24 cellular contexts compared by ENCODE assay signal in the genomic region with DNA sequence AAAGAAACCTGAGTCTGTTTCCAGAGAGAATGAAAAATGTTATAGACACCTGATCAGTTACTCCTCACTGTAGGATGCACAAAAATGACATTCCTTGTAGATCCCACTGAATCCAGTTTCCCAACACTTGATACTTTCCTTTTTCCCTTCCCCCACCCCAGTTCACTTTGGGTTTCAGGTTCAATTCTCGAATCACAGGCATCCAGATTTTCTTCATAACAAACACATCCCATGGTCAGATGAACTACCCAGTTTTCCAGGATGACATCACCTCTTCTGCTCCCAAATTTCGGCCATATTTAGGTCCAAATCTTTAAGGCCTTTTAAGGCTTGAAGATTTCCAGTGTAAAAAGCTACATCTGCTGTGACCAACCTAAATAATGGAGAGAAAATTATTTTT. TPM values are rescaled to one million over a fixed set of nuclear protein-coding genes. Genes with fewer than 3 reads are reported as not detected.
DNase-seq lines count a peak whose midpoint lies in the region; ATAC-seq and TF ChIP-seq lines count a peak whose summit lies in the region.
"Had no signal": no experiment of that assay in that cellular context is flagged by ENCODE, and none has a peak within 500 bp of the region (broad histone marks: within the 10 kb centered on the region; RNA-seq: fewer than 3 reads in every experiment).

No MANE protein-coding gene starts in this region.

- no peaks in the 10 kb centered on the region for H3K27me3 ChIP-seq in thyroid gland
- H3K27me3 ChIP-seq in heart left ventricle: no peaks in the 10 kb centered on the region
- H3K27me3 ChIP-seq: left lung, tibial artery had no signal

- H3K4me3 ChIP-seq in choroid plexus epithelial cell (ENCODE audit: low read depth, low read length): no peak overlapping the region
- H3K4me3 ChIP-seq in thyroid gland (replicated peaks in 1 of 3): no peak overlapping the region
- H3K4me3 ChIP-seq in heart left ventricle: no peak overlapping the region
- H3K4me3 ChIP-seq: left lung, skin epidermis, tibial artery had no signal

- H3K9me3 ChIP-seq in thyroid gland: no peaks in the 10 kb centered on the region
- H3K9me3 ChIP-seq in heart left ventricle: no peaks in the 10 kb centered on the region
- H3K9me3 ChIP-seq: left lung, tibial artery had no signal

- no peak for TF ChIP-seq POLR2A in thyroid gland (IDR thresholded peaks at IDR 0.05)
- TF ChIP-seq POLR2A in heart left ventricle (IDR thresholded peaks at IDR 0.05): no peak

- intact Hi-C loops in activated CD4-positive, alpha-beta T cell treated with anti-CD3 and anti-CD28 coated beads, Interleukin-2, amount 10 ng/mL, durations not matched to agents 24 days and 14 days (cut with micrococcal nuclease): no loop called here
- intact Hi-C loops in thyroid gland (cut with DNase I) (no loop called here), heart left ventricle (cut with DNase I) (no loop called here)

- no peaks in the 10 kb centered on the region for H3K9me3 Mint-ChIP-seq in activated CD4-positive, alpha-beta T cell treated with anti-CD3 and anti-CD28 coated beads, Interleukin-2, amount 10 ng/mL, durations not matched to agents 24 days and 14 days
- H3K9me3 Mint-ChIP-seq in HFFc6 (no peaks in the 10 kb centered on the region), progenitor cell of endocrine pancreas (ENCODE audit: low read depth) (no peaks in the 10 kb centered on the region)
- H3K9me3 Mint-ChIP-seq: endodermal cell; stimulated activated naive CD8-positive, alpha-beta T cell treated with anti-CD3 and anti-CD28 coated beads, Interleukin-15, amount 100 ng/mL, for 72 hours had no signal

- peak overlapping the region; percentile 35 for H3K27ac Mint-ChIP-seq in activated CD4-positive, alpha-beta T cell treated with anti-CD3 and anti-CD28 coated beads, Interleukin-2, amount 10 ng/mL, durations not matched to agents 24 days and 14 days
- H3K27ac Mint-ChIP-seq in HFFc6 (peak overlapping the region; percentile 29), progenitor cell of endocrine pancreas (peak overlapping the region; percentile 49)

- WGBS in thyroid gland, 2 donors: 91 to 96% methylated on average over 2 of the region's 2 CpGs
- 80 to 86% (median 83%) methylated on average over 2 of the region's 2 CpGs for WGBS in heart left ventricle, 4 donors

- peaks cover 7% of the 10 kb centered on the region for H3K4me1 Mint-ChIP-seq in activated CD4-positive, alpha-beta T cell treated with anti-CD3 and anti-CD28 coated beads, Interleukin-2, amount 10 ng/mL, durations not matched to agents 24 days and 14 days
- H3K4me1 Mint-ChIP-seq in HFFc6 (ENCODE audit: low read depth) (peaks cover 2% of the 10 kb centered on the region), progenitor cell of endocrine pancreas (ENCODE audit: low read depth) (peaks cover 6% of the 10 kb centered on the region)

- H3K27ac ChIP-seq in thyroid gland (no peak overlapping the region), heart left ventricle (no peak overlapping the region)
- H3K27ac ChIP-seq: left lung, skin epidermis, tibial artery had no signal

- H3K36me3 ChIP-seq in thyroid gland: peaks cover 0 to 3% of the 10 kb centered on the region in 2 donors
- peaks cover 0 to 99% (median 92%) of the 10 kb centered on the region in 9 donors for H3K36me3 ChIP-seq in heart left ventricle

- TF ChIP-seq CTCF in HFFc6 (IDR thresholded peaks at IDR 0.05) (no peak), choroid plexus epithelial cell (conservative IDR thresholded peaks at IDR 0.05; ENCODE audit: low read depth, low read length) (no peak), progenitor cell of endocrine pancreas (IDR thresholded peaks at IDR 0.05; ENCODE audit: unreplicated experiment) (no peak), thyroid gland (IDR thresholded peaks at IDR 0.05) (no peak), heart left ventricle (IDR thresholded peaks at IDR 0.05) (no peak)

- H3K4me3 Mint-ChIP-seq in activated CD4-positive, alpha-beta T cell treated with anti-CD3 and anti-CD28 coated beads, Interleukin-2, amount 10 ng/mL, durations not matched to agents 24 days and 14 days: no peak overlapping the region
- H3K4me3 Mint-ChIP-seq in HFFc6 (no peak overlapping the region), progenitor cell of endocrine pancreas (ENCODE audit: low read depth) (no peak overlapping the region)
- H3K4me3 Mint-ChIP-seq: endodermal cell; stimulated activated naive CD8-positive, alpha-beta T cell treated with anti-CD3 and anti-CD28 coated beads, Interleukin-15, amount 100 ng/mL, for 72 hours had no signal

- ATAC-seq in heart left ventricle: no peak
- ATAC-seq: left lung; stimulated activated naive CD8-positive, alpha-beta T cell treated with anti-CD3 and anti-CD28 coated beads, Interleukin-15, amount 100 ng/mL, for 72 hours had no signal

- H3K27me3 Mint-ChIP-seq in activated CD4-positive, alpha-beta T cell treated with anti-CD3 and anti-CD28 coated beads, Interleukin-2, amount 10 ng/mL, durations not matched to agents 24 days and 14 days: no peaks in the 10 kb centered on the region
- H3K27me3 Mint-ChIP-seq in HFFc6 (ENCODE audit: insufficient read depth) (no peaks in the 10 kb centered on the region; the same call in 1 of the 2 replicates), progenitor cell of endocrine pancreas (no peaks in the 10 kb centered on the region)
- H3K27me3 Mint-ChIP-seq: stimulated activated naive CD8-positive, alpha-beta T cell treated with anti-CD3 and anti-CD28 coated beads, Interleukin-15, amount 100 ng/mL, for 72 hours had no signal

- no peaks in the 10 kb centered on the region for H3K4me1 ChIP-seq in thyroid gland
- peaks cover 0 to 18% (median 0%) of the 10 kb centered on the region in 12 donors for H3K4me1 ChIP-seq in heart left ventricle

- peaks cover 53% of the 10 kb centered on the region for H3K36me3 Mint-ChIP-seq in activated CD4-positive, alpha-beta T cell treated with anti-CD3 and anti-CD28 coated beads, Interleukin-2, amount 10 ng/mL, durations not matched to agents 24 days and 14 days (ENCODE audit: low read depth)
- H3K36me3 Mint-ChIP-seq in HFFc6 (ENCODE audit: low read depth) (peaks cover 21% of the 10 kb centered on the region), progenitor cell of endocrine pancreas (ENCODE audit: insufficient read depth) (peaks cover 26% of the 10 kb centered on the region)

- DNase-seq in activated CD4-positive, alpha-beta T cell treated with anti-CD3 and anti-CD28 coated beads, Interleukin-2, amount 10 ng/mL, durations not matched to agents 24 days and 14 days: no peak
- no peak for DNase-seq in activated CD4-positive, alpha-beta T cell treated with anti-CD3 and anti-CD28 coated beads, Interleukin-2, amount 50 U/mL, for 4 hours
- DNase-seq in HFFc6: no peak
- peak; percentile 30 for DNase-seq in choroid plexus epithelial cell (ENCODE audit: low read depth)
- DNase-seq in progenitor cell of endocrine pancreas (ENCODE audit: low spot score, unreplicated experiment): no peak
- DNase-seq in NCI-H82 treated with DMSO at 0.1 percent for 48 hours (lab: John Stamatoyannopoulos, UW; ENCODE audit: unreplicated experiment): no peak
- no peak for DNase-seq in thyroid gland
- DNase-seq in heart left ventricle: no peak
- DNase-seq: activated CD4-positive, CD25-positive, alpha-beta regulatory T cell treated with anti-CD3 and anti-CD28 coated beads, Interleukin-2, amount 50 U/mL, for 72 hours; anterior cingulate cortex; DMS53; endodermal cell; H7; hypothalamus; left lung; mesenchymal stem cell; NCI-H1092 treated with DMSO at 0.1 percent for 48 hours; NCI-H1930; NCI-H226; NCI-H748 treated with DMSO at 0.1 percent for 48 hours; occipital lobe; stimulated activated naive CD8-positive, alpha-beta T cell treated with anti-CD3 and anti-CD28 coated beads, Interleukin-15, amount 100 ng/mL, for 72 hours; tibial artery had no signal

RNA-seq across cellular contexts. Expression of a gene that starts 51.5 kb away (rescaled TPM):
- 66.3 and 66.5 TPM in 2 replicates for total RNA-seq in activated CD4-positive, alpha-beta T cell treated with anti-CD3 and anti-CD28 coated beads, Interleukin-2, amount 10 ng/mL, durations not matched to agents 24 days and 14 days
- 100 to 1,000 TPM; 150 to 199 (median 172) TPM for total RNA-seq in HFFc6 (2021; fragmentation: NEBNext Ultra II Directional; extraction: Animal tissue kit (Norgen Biotek cat#: 25700))
- total RNA-seq in progenitor cell of endocrine pancreas: 76.6 and 81.2 TPM in 2 replicates
- total RNA-seq in thyroid gland: 100 to 1,000 TPM; 120 to 140 (median 133) TPM
- 100 to 1,000 TPM; 175 to 972 (median 331) TPM for total RNA-seq in heart left ventricle
- 1,000 to 10,000 TPM in 1 of 2 donors, 100 to 1,000 TPM in 1; 206 to 1,308 TPM for polyA plus RNA-seq in heart left ventricle
